ENCODE assay signal across 19 cellular contexts in the genomic region with DNA sequence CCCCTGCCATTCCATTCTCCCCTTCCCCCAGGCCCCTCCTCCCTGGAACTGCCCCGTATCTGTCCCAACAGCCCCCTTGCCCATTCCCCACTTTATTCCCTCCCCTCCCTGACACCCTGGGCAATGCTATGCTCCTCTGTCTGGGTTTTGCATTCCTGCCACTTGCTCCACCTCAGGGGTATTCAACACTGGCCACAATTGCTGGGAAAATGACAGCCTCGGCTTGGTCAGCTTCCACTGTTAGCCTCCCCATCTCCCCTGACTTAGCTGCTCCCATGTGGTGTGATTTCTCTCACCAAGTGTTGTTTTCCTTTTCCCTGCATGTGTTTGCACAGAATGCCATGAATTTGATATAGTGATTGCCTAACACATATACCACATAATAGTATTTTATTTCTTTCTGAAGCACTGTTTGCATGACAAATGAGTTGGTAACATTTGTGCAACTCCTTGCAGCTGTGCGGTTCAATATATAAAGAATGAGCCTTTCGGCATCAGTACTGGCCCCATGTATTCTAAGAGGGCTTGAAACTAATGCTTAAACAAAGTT. TPM values are rescaled to one million over a fixed set of nuclear protein-coding genes. Genes with fewer than 3 reads are reported as not detected.
DNase-seq lines count a peak whose midpoint lies in the region; ATAC-seq and TF ChIP-seq lines count a peak whose summit lies in the region.
"Had no signal": no experiment of that assay in that cellular context is flagged by ENCODE, and none has a peak within 500 bp of the region (broad histone marks: within the 10 kb centered on the region; RNA-seq: fewer than 3 reads in every experiment).

No MANE protein-coding gene starts in this region.

- no peak overlapping the region for H3K14ac ChIP-seq in IMR-90 (replicated peaks; ENCODE audit: low read depth, low read length)

- H3K23ac ChIP-seq in IMR-90 (ENCODE audit: low read depth, low read length), result no peak overlapping the region

- H3K27ac ChIP-seq in IMR-90 (ENCODE audit: insufficient read depth, low read length), result no peak overlapping the region
- H3K27ac ChIP-seq in osteoblast (ENCODE audit: low read depth, low read length), result no peak overlapping the region
- H3K27ac ChIP-seq in GM23338 (ENCODE audit: low read depth), result no peak overlapping the region
- H3K27ac ChIP-seq: gastroesophageal sphincter, pancreas, PC-9, transverse colon had no signal

- peaks cover 14% of the 10 kb centered on the region for H3K36me3 Mint-ChIP-seq in activated CD8-positive, alpha-beta memory T cell treated with anti-CD3 and anti-CD28 coated beads, Interleukin-2, amount 10 ng/mL, durations not matched to agents 7 days and 5 days
- H3K36me3 Mint-ChIP-seq in GM23338 (ENCODE audit: low read depth), result peaks cover 8% of the 10 kb centered on the region; the same call in 2 of the 3 replicates

- H3K4me3 ChIP-seq in IMR-90 (ENCODE audit: insufficient read depth, low read depth, low read length) (no peak overlapping the region), osteoblast (ENCODE audit: insufficient read depth, low read length) (no peak overlapping the region), GM23338 (no peak overlapping the region)
- H3K4me3 ChIP-seq: pancreas, transverse colon had no signal

- no peak overlapping the region for H3K9ac ChIP-seq in IMR-90 (ENCODE audit: low read depth, low read length)

- H3K4me2 ChIP-seq in IMR-90 (ENCODE audit: low read depth, low read length), result no peak overlapping the region
- H3K4me2 ChIP-seq in osteoblast (ENCODE audit: insufficient read depth, low read length), result peak overlapping the region; percentile 17
- no peak overlapping the region for H3K4me2 ChIP-seq in GM23338

- no peak overlapping the region for H2BK120ac ChIP-seq in IMR-90 (ENCODE audit: low read depth, low read length)

- no peak overlapping the region for H3K56ac ChIP-seq in IMR-90 (ENCODE audit: extremely low read depth, insufficient read depth, low read length)

- H3K79me1 ChIP-seq in IMR-90 (ENCODE audit: low read depth in 1 of 2, low read length in 2 of 2), result peaks cover 17 to 36% of the 10 kb centered on the region in 2 experiments; a peak in 3 of 4 replicates

- no peak for DNase-seq in activated CD8-positive, alpha-beta memory T cell treated with anti-CD3 and anti-CD28 coated beads, Interleukin-2, amount 10 ng/mL, durations not matched to agents 7 days and 5 days
- no peak for DNase-seq in activated CD8-positive, alpha-beta memory T cell treated with anti-CD3 and anti-CD28 coated beads for 24 hours
- DNase-seq in IMR-90, result no peak
- peak; percentile 85 for DNase-seq in fibroblast of gingiva (ENCODE audit: low read depth)
- DNase-seq in osteoblast (ENCODE audit: insufficient read length, low spot score, missing footprints), result peak; percentile 80
- DNase-seq in NCI-H748 treated with DMSO at 0.1 percent for 48 hours (lab: John Stamatoyannopoulos, UW), result no peak
- no peak for DNase-seq in GM23338 (ENCODE audit: low spot score)
- DNase-seq: GOT3; NCI-H187 treated with DMSO at 0.1 percent for 48 hours; NCI-H526; pancreas; PC-9; stimulated activated CD4-positive, alpha-beta T cell treated with anti-CD3 and anti-CD28 coated beads, Interleukin-4, amount 100 ng/mL, for 4 hours; transverse colon had no signal

- H2BK20ac ChIP-seq in IMR-90 (ENCODE audit: low read depth, low read length), result no peak overlapping the region

- H3K18ac ChIP-seq in IMR-90 (ENCODE audit: low read depth, low read length), result no peak overlapping the region

- no peaks in the 10 kb centered on the region for H3K9me3 Mint-ChIP-seq in activated CD8-positive, alpha-beta memory T cell treated with anti-CD3 and anti-CD28 coated beads, Interleukin-2, amount 10 ng/mL, durations not matched to agents 7 days and 5 days (ENCODE audit: low read depth)
- no peaks in the 10 kb centered on the region for H3K9me3 Mint-ChIP-seq in GM23338

- TF ChIP-seq POLR2A in IMR-90 (IDR thresholded peaks at IDR 0.05; ENCODE audit: low read depth, low read length), result no peak

- peaks cover 3% of the 10 kb centered on the region for H3K36me3 ChIP-seq in IMR-90 (ENCODE audit: control insufficient read depth, insufficient read depth, low read length)
- H3K36me3 ChIP-seq in osteoblast (ENCODE audit: insufficient read depth, low read length), result peaks cover 7% of the 10 kb centered on the region
- H3K36me3 ChIP-seq in GM23338 (ENCODE audit: insufficient read depth), result no peaks in the 10 kb centered on the region
- H3K36me3 ChIP-seq: pancreas, transverse colon had no signal

- no peak overlapping the region for H3K27ac Mint-ChIP-seq in activated CD8-positive, alpha-beta memory T cell treated with anti-CD3 and anti-CD28 coated beads, Interleukin-2, amount 10 ng/mL, durations not matched to agents 7 days and 5 days
- no peak overlapping the region for H3K27ac Mint-ChIP-seq in GM23338

- H4K8ac ChIP-seq in IMR-90 (ENCODE audit: low read depth in 2 of 2, low read length in 2 of 2), result no peak overlapping the region

- TF ChIP-seq RAD21 in IMR-90 (IDR thresholded peaks at IDR 0.05; ENCODE audit: low read length), result no peak

- TF ChIP-seq CTCF in IMR-90 (conservative IDR thresholded peaks at IDR 0.05; ENCODE audit: low read depth, low read length), result no peak
- TF ChIP-seq CTCF in osteoblast (IDR thresholded peaks at IDR 0.05; ENCODE audit: extremely low read depth, low read depth, low read length), result no peak
- no peak for TF ChIP-seq CTCF in GM23338 (conservative IDR thresholded peaks at IDR 0.05; ENCODE audit: low read depth in 2 of 2)

- no peak overlapping the region for H2AFZ ChIP-seq in IMR-90 (replicated peaks; ENCODE audit: low read length, poor library complexity)
- H2AFZ ChIP-seq in osteoblast (ENCODE audit: low read length), result no peak overlapping the region
- H2AFZ ChIP-seq in GM23338, result no peak overlapping the region

- intact Hi-C loops in IMR-90 (cut with micrococcal nuclease), result no loop called here

- H4K20me1 ChIP-seq in IMR-90 (ENCODE audit: insufficient read depth, low read length) (peaks cover 22% of the 10 kb centered on the region), osteoblast (ENCODE audit: insufficient read depth, low read length) (peaks cover 22% of the 10 kb centered on the region), GM23338 (replicated peaks; ENCODE audit: insufficient read depth) (0 out of 2 replicates have a peak, but pooled peaks cover 3% of the 10 kb centered on the region)

- in situ Hi-C loops in IMR-90 (cut with MboI; ENCODE audit: low sequenced_read_pairs), result no loop called here

- H2AK5ac ChIP-seq in IMR-90 (ENCODE audit: low read depth, low read length), result no peak overlapping the region

- no peak overlapping the region for H2AK9ac ChIP-seq in IMR-90 (replicated peaks; ENCODE audit: low read depth, low read length, poor library complexity)

- peaks cover 20% of the 10 kb centered on the region; the same call in 1 of the 2 replicates for H3F3A ChIP-seq in GM23338 (replicated peaks; ENCODE audit: low read depth)

- H3K79me2 ChIP-seq in osteoblast (ENCODE audit: insufficient read depth, low read length), result peaks cover 36% of the 10 kb centered on the region
- H3K79me2 ChIP-seq in GM23338 (replicated peaks; ENCODE audit: insufficient read depth), result peaks cover 30% of the 10 kb centered on the region

- CTCF ChIA-PET in activated CD8-positive, alpha-beta memory T cell treated with anti-CD3 and anti-CD28 coated beads, Interleukin-2, amount 10 ng/mL, durations not matched to agents 7 days and 5 days (lab: Charles Lee), result no interaction called here
- CTCF ChIA-PET in IMR-90 (lab: Yijun Ruan, JAX), result no interaction called here

- dilution Hi-C loops in IMR-90 (cut with HindIII; ENCODE audit: low sequenced_read_pairs, unreplicated experiment), result no loop called here

- H3K9me1 ChIP-seq in IMR-90 (ENCODE audit: insufficient read depth, low read length), result peaks cover 8% of the 10 kb centered on the region; the same call in 1 of the 2 replicates

- no peak overlapping the region for H3K4ac ChIP-seq in IMR-90 (ENCODE audit: low read depth, low read length)

- ATAC-seq in activated CD8-positive, alpha-beta memory T cell treated with anti-CD3 and anti-CD28 coated beads, Interleukin-2, amount 10 ng/mL, durations not matched to agents 7 days and 5 days, result no peak
- ATAC-seq in IMR-90 (ENCODE audit: low read depth) (no peak), GM23338 (no peak), SK-N-SH treated with all-trans-retinoic acid at 6 μM for 48 hours (no peak)
- ATAC-seq: gastroesophageal sphincter, HepG2, pancreas had no signal

- H3K9me3 ChIP-seq in IMR-90 (ENCODE audit: control insufficient read depth, insufficient read depth, low read length) (no peaks in the 10 kb centered on the region), osteoblast (ENCODE audit: low read depth, low read length) (no peaks in the 10 kb centered on the region)
- H3K9me3 ChIP-seq: gastroesophageal sphincter, pancreas, transverse colon had no signal

- peaks cover 4% of the 10 kb centered on the region; the same call in 1 of the 2 replicates for H3K9me2 ChIP-seq in GM23338 (ENCODE audit: insufficient read depth)

- no peak overlapping the region for H4K91ac ChIP-seq in IMR-90 (ENCODE audit: insufficient read depth, low read depth, low read length)

- POLR2A ChIA-PET in IMR-90 (lab: Charles Lee; ENCODE audit: unreplicated experiment), result no interaction called here

- H3K27me3 ChIP-seq in IMR-90 (ENCODE audit: control insufficient read depth, insufficient read depth, low read length) (peaks cover 8% of the 10 kb centered on the region), osteoblast (ENCODE audit: insufficient read depth, low read length) (peaks cover 7% of the 10 kb centered on the region), GM23338 (ENCODE audit: insufficient read depth) (no peaks in the 10 kb centered on the region; the same call in 1 of the 2 replicates)
- H3K27me3 ChIP-seq: pancreas had no signal

- H3K4me1 ChIP-seq in IMR-90 (ENCODE audit: control insufficient read depth, insufficient read depth, low read length), result peaks cover 13% of the 10 kb centered on the region
- H3K4me1 ChIP-seq in osteoblast (ENCODE audit: insufficient read depth, low read length), result peaks cover 44% of the 10 kb centered on the region
- peaks cover 70% of the 10 kb centered on the region for H3K4me1 ChIP-seq in GM23338 (ENCODE audit: insufficient read depth)

- peaks cover 38% of the 10 kb centered on the region for H3K4me1 Mint-ChIP-seq in activated CD8-positive, alpha-beta memory T cell treated with anti-CD3 and anti-CD28 coated beads, Interleukin-2, amount 10 ng/mL, durations not matched to agents 7 days and 5 days
- peaks cover 86% of the 10 kb centered on the region for H3K4me1 Mint-ChIP-seq in GM23338

- 60% methylated on average over 1 of the region's 4 CpGs; no CpG with 5 or more reads in 1 of the 2 experiments for WGBS in IMR-90 (ENCODE audit: extremely low coverage in 2 of 2, insufficient read length in 1 of 2), 2 experiments

- H2BK5ac ChIP-seq in IMR-90 (ENCODE audit: low read depth, low read length, poor library complexity, severe bottlenecking), result no peak overlapping the region

- H4K5ac ChIP-seq in IMR-90 (ENCODE audit: low read depth, low read length), result no peak overlapping the region

- peak overlapping the region; percentile 21 for H3K4me3 Mint-ChIP-seq in activated CD8-positive, alpha-beta memory T cell treated with anti-CD3 and anti-CD28 coated beads, Interleukin-2, amount 10 ng/mL, durations not matched to agents 7 days and 5 days
- H3K4me3 Mint-ChIP-seq in GM23338, result no peak overlapping the region; the same call in 2 of the 3 replicates

- H3K27me3 Mint-ChIP-seq in activated CD8-positive, alpha-beta memory T cell treated with anti-CD3 and anti-CD28 coated beads, Interleukin-2, amount 10 ng/mL, durations not matched to agents 7 days and 5 days, result peaks cover 10% of the 10 kb centered on the region
- peaks cover 10% of the 10 kb centered on the region for H3K27me3 Mint-ChIP-seq in GM23338 (ENCODE audit: insufficient read depth, low read depth, poor library complexity)

- H2BK15ac ChIP-seq in IMR-90 (ENCODE audit: low read depth, low read length), result no peak overlapping the region

- BruUV-seq in IMR-90 (replicated peaks; lab: Mats Ljungman, UMichigan), result TSS peak; percentile 20

RNA-seq across cellular contexts. Expression of a gene that starts 1.5 kb away (rescaled TPM):
- total RNA-seq in activated CD8-positive, alpha-beta memory T cell treated with anti-CD3 and anti-CD28 coated beads, Interleukin-2, amount 10 ng/mL, durations not matched to agents 7 days and 5 days, result 10 to 100 TPM; 64.9 to 80.3 TPM
- total RNA-seq in IMR-90 (2012; rRNA removed) (24.4 and 26.5 TPM in 2 replicates), osteoblast (47.4 and 49.2 TPM in 2 replicates)
- polyA plus RNA-seq in IMR-90 (2012; rRNA removed) (37.8 and 43.6 TPM in 2 replicates), GM23338 (2016; fragmentation: Nextera tagmentation; extraction: Ambion mirVana) (28.6 and 32.0 TPM in 2 replicates)
- 30.9 and 55.6 TPM in 2 replicates for polyA plus RNA-seq in IMR-90 (2012; cell fraction: cytosol; rRNA removed)
- polyA plus RNA-seq in IMR-90 (2012; cell fraction: nucleus; rRNA removed; ENCODE audit: low replicate concordance), result 98.1 and 109 TPM in 2 replicates
- total RNA-seq in GM23338 (2014; rRNA removed; shearing (Covaris generic)), result 55.6 and 64.7 TPM in 2 replicates

RNA-seq across cellular contexts. Expression of a gene that starts 13.4 kb away (rescaled TPM):
- total RNA-seq in activated CD8-positive, alpha-beta memory T cell treated with anti-CD3 and anti-CD28 coated beads, Interleukin-2, amount 10 ng/mL, durations not matched to agents 7 days and 5 days, result not detected
- total RNA-seq in IMR-90 (2012; rRNA removed) (not detected in 2 replicates), osteoblast (not detected in 2 replicates)
- polyA plus RNA-seq in IMR-90 (2012; rRNA removed) (not detected in 2 replicates), GM23338 (2016; fragmentation: Nextera tagmentation; extraction: Ambion mirVana) (not detected in 2 replicates)
- polyA plus RNA-seq in IMR-90 (2012; cell fraction: cytosol; rRNA removed), result not detected in 2 replicates
- not detected in 2 replicates for polyA plus RNA-seq in IMR-90 (2012; cell fraction: nucleus; rRNA removed; ENCODE audit: low replicate concordance)
- total RNA-seq in GM23338 (2014; rRNA removed; shearing (Covaris generic)), result not detected in 2 replicates
- total RNA-seq: A673, gastroesophageal sphincter, HepG2, pancreas, PC-9, skeletal muscle tissue, transverse colon had no signal
- polyA plus RNA-seq: HepG2, pancreas had no signal

RNA-seq across cellular contexts. Expression of a gene that starts 43.7 kb away (rescaled TPM):
- not detected for total RNA-seq in activated CD8-positive, alpha-beta memory T cell treated with anti-CD3 and anti-CD28 coated beads, Interleukin-2, amount 10 ng/mL, durations not matched to agents 7 days and 5 days
- 0.18 and 0.28 TPM in 2 replicates for total RNA-seq in IMR-90 (2012; rRNA removed)
- 0.51 and 0.52 TPM in 2 replicates for polyA plus RNA-seq in IMR-90 (2012; rRNA removed)
- 0.22 and 0.62 TPM in 2 replicates for polyA plus RNA-seq in IMR-90 (2012; cell fraction: cytosol; rRNA removed)
- polyA plus RNA-seq in IMR-90 (2012; cell fraction: nucleus; rRNA removed; ENCODE audit: low replicate concordance), result 0.39 and 0.49 TPM in 2 replicates
- under 0.01 and 0.29 TPM in 2 replicates for total RNA-seq in osteoblast
- total RNA-seq in GM23338 (2014; rRNA removed; shearing (Covaris generic)), result 0.14 TPM in 1 of 2 replicates, not detected in the other
- 0.16 TPM in 2 replicates for polyA plus RNA-seq in GM23338 (2016; fragmentation: Nextera tagmentation; extraction: Ambion mirVana)
- total RNA-seq: A673, PC-9 had no signal

Comparison
In these comparisons a context has a peak if more than half of its experiments do, and no peak if none do; other contexts are left out.
1. DNase-seq: peak in fibroblast of gingiva (single experiment) and osteoblast (single experiment); none in activated CD8-positive, alpha-beta memory T cell treated with anti-CD3 and anti-CD28 coated beads, Interleukin-2, amount 10 ng/mL, durations not matched to agents 7 days and 5 days (single experiment), activated CD8-positive, alpha-beta memory T cell treated with anti-CD3 and anti-CD28 coated beads for 24 hours (single experiment), IMR-90 (single experiment), NCI-H748 treated with DMSO at 0.1 percent for 48 hours (single experiment) and GM23338 (single experiment).